20 cellular contexts compared by ENCODE assay signal in the genomic region with DNA sequence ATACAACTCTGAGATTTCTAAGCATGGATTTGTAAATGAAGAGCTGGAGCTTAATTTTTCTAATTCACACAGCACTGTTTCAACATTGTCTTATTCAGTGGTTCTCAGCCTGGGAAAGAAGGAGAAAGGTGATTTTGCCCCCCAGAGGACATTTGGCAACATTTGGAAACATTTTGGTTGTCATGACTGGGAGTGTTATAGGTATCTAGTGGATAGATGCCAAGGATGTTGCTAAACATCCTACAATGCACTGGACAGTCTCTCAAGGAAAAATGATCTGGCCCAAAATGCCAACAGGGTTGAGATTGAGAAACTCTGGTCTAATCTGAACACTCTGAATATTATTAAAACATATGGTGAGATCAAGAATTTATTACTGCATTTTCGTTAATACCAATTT.
DNase-seq lines count a peak whose midpoint lies in the region; ATAC-seq and TF ChIP-seq lines count a peak whose summit lies in the region.
"Had no signal": no experiment of that assay in that cellular context is flagged by ENCODE, and none has a peak within 500 bp of the region (broad histone marks: within the 10 kb centered on the region; RNA-seq: fewer than 3 reads in every experiment).

No MANE protein-coding gene starts in this region.

- no peak for ATAC-seq in activated naive CD8-positive, alpha-beta T cell treated with anti-CD3 and anti-CD28 coated beads, Interleukin-2, amount 50 U/mL, for 24 hours
- ATAC-seq: pancreas had no signal

- H3K4me3 Mint-ChIP-seq in activated naive CD8-positive, alpha-beta T cell treated with anti-CD3 and anti-CD28 coated beads, Interleukin-2, amount 50 U/mL, for 24 hours = no peak overlapping the region
- H3K4me3 Mint-ChIP-seq: IgD-negative memory B cell; naive B cell; stimulated activated naive CD8-positive, alpha-beta T cell treated with anti-CD3 and anti-CD28 coated beads, Interleukin-15, Interleukin-2, amounts not matched to agents 100 ng/mL and 50 ng/mL, for 24 hours had no signal

- peaks cover 6% of the 10 kb centered on the region for H3K9me3 Mint-ChIP-seq in activated naive CD8-positive, alpha-beta T cell treated with anti-CD3 and anti-CD28 coated beads, Interleukin-2, amount 50 U/mL, for 24 hours
- H3K9me3 Mint-ChIP-seq: IgD-negative memory B cell; stimulated activated naive CD8-positive, alpha-beta T cell treated with anti-CD3 and anti-CD28 coated beads, Interleukin-15, Interleukin-2, amounts not matched to agents 100 ng/mL and 50 ng/mL, for 24 hours had no signal

- H3K36me3 ChIP-seq in muscle layer of colon (ENCODE audit: insufficient read depth, low read length) = no peaks in the 10 kb centered on the region
- H3K36me3 ChIP-seq: pancreas had no signal

- no peak overlapping the region for H3K4me3 ChIP-seq in AG10803 (ENCODE audit: low read length)
- H3K4me3 ChIP-seq in choroid plexus epithelial cell (ENCODE audit: low read depth, low read length) = no peak overlapping the region
- no peak overlapping the region for H3K4me3 ChIP-seq in muscle layer of colon (ENCODE audit: low read depth in 1 of 2, low read length in 2 of 2)
- H3K4me3 ChIP-seq: pancreas had no signal

- TF ChIP-seq CTCF in AG10803 (conservative IDR thresholded peaks at IDR 0.05; ENCODE audit: low read length) (no peak), choroid plexus epithelial cell (conservative IDR thresholded peaks at IDR 0.05; ENCODE audit: low read depth, low read length) (no peak), GM20000 (IDR thresholded peaks at IDR 0.05; ENCODE audit: extremely low read depth, missing control alignments) (no peak)

- H3K27ac ChIP-seq in muscle layer of colon (ENCODE audit: low read depth, low read length) = peak overlapping the region; percentile 29
- H3K27ac ChIP-seq: pancreas had no signal

- peaks cover 11% of the 10 kb centered on the region for H3K4me1 Mint-ChIP-seq in activated naive CD8-positive, alpha-beta T cell treated with anti-CD3 and anti-CD28 coated beads, Interleukin-2, amount 50 U/mL, for 24 hours

- no peak overlapping the region for H3K9ac ChIP-seq in muscle layer of colon (ENCODE audit: low read length)

- H3K27ac Mint-ChIP-seq in activated naive CD8-positive, alpha-beta T cell treated with anti-CD3 and anti-CD28 coated beads, Interleukin-2, amount 50 U/mL, for 24 hours = no peak overlapping the region
- H3K27ac Mint-ChIP-seq: IgD-negative memory B cell; stimulated activated naive CD8-positive, alpha-beta T cell treated with anti-CD3 and anti-CD28 coated beads, Interleukin-15, Interleukin-2, amounts not matched to agents 100 ng/mL and 50 ng/mL, for 24 hours had no signal

- peaks cover 13% of the 10 kb centered on the region for H3K4me1 ChIP-seq in muscle layer of colon (ENCODE audit: insufficient read depth, low read length)

- DNase-seq in AG10803 (ENCODE audit: low read depth) (peak; percentile 66), NCI-H226 (peak; percentile 67), choroid plexus epithelial cell (ENCODE audit: low read depth) (peak; percentile 67), Ammon's horn (ENCODE audit: low spot score) (no peak), GM20000 (ENCODE audit: low spot score) (no peak), NCI-H2171 (lab: John Stamatoyannopoulos, UW) (no peak)
- DNase-seq in activated naive CD8-positive, alpha-beta T cell treated with anti-CD3 and anti-CD28 coated beads, Interleukin-2, amount 50 U/mL, for 24 hours = no peak
- DNase-seq: activated CD8-positive, alpha-beta memory T cell treated with anti-CD3 and anti-CD28 coated beads for 24 hours; amniotic stem cell; cerebellar nuclear complex; GOT3; naive B cell; NCI-H187; NCI-H446 treated with DMSO at 0.1 percent for 48 hours; pancreas; stimulated activated CD4-positive, alpha-beta T cell treated with anti-CD3 and anti-CD28 coated beads, Interleukin-2, amount 100 ng/mL, for 24 hours; T-helper 9 cell had no signal

- no peaks in the 10 kb centered on the region for H3K27me3 ChIP-seq in muscle layer of colon (ENCODE audit: control insufficient read depth in 1 of 2, insufficient read depth in 2 of 2, low read length in 2 of 2)
- H3K27me3 ChIP-seq: pancreas had no signal

- H3K27me3 Mint-ChIP-seq in activated naive CD8-positive, alpha-beta T cell treated with anti-CD3 and anti-CD28 coated beads, Interleukin-2, amount 50 U/mL, for 24 hours = peaks cover 51% of the 10 kb centered on the region

- H3K36me3 Mint-ChIP-seq in activated naive CD8-positive, alpha-beta T cell treated with anti-CD3 and anti-CD28 coated beads, Interleukin-2, amount 50 U/mL, for 24 hours (ENCODE audit: low read depth) = no peaks in the 10 kb centered on the region
- H3K36me3 Mint-ChIP-seq: IgD-negative memory B cell had no signal

- H3K9me3 ChIP-seq in muscle layer of colon (ENCODE audit: low read length) = no peaks in the 10 kb centered on the region
- H3K9me3 ChIP-seq: pancreas had no signal

Comparison
In these comparisons a context has a peak if more than half of its experiments do, and no peak if none do; other contexts are left out.
1. DNase-seq: peak in AG10803 (single experiment), NCI-H226 (single experiment) and choroid plexus epithelial cell (single experiment); none in activated naive CD8-positive, alpha-beta T cell treated with anti-CD3 and anti-CD28 coated beads, Interleukin-2, amount 50 U/mL, for 24 hours (single experiment), Ammon's horn (single experiment), GM20000 (single experiment) and NCI-H2171 (single experiment).